Comparison of ENCODE assay signal across 6 cellular contexts in genomic region chr12:112479413-112479812, GRCh38.
"Had no signal": no experiment of that assay in that cellular context is flagged by ENCODE, and none has a peak within 500 bp of the region (broad histone marks: within the 10 kb centered on the region; RNA-seq: fewer than 3 reads in every experiment).

No MANE protein-coding gene starts in this region.

- H3K4me1 ChIP-seq: HAP-1 had no signal

- ATAC-seq: HCT116 had no signal

- H2AFZ ChIP-seq: GM23248 had no signal

- H3K4me3 ChIP-seq: GM23248, HAP-1 had no signal

- H3K9me3 ChIP-seq: HAP-1 had no signal

- DNase-seq: GM23248, GOT3, H7, IMR-90 had no signal

- H3K27ac ChIP-seq: GM23248 had no signal
